In genomic region chr18:35590935-35591334, GRCh38 we compare ENCODE assay signal across 20 cellular contexts.
"Had no signal": no experiment of that assay in that cellular context is flagged by ENCODE, and none has a peak within 500 bp of the region (broad histone marks: within the 10 kb centered on the region; RNA-seq: fewer than 3 reads in every experiment).

No MANE protein-coding gene starts in this region.

- H3K27ac Mint-ChIP-seq: activated naive CD4-positive, alpha-beta T cell treated with anti-CD3 and anti-CD28 coated beads, Interleukin-2, amount 10 ng/mL, durations not matched to agents 7 days and 5 days; endodermal cell; nephron progenitor cell; stimulated activated naive CD8-positive, alpha-beta T cell treated with anti-CD3 and anti-CD28 coated beads, Interleukin-15, Interleukin-2, amounts not matched to agents 100 ng/mL and 50 ng/mL, for 24 hours; T-cell; WTC11 had no signal

- H3K4me3 ChIP-seq: body of pancreas, colonic mucosa, lower lobe of right lung, upper lobe of left lung had no signal

- H3K27ac ChIP-seq: body of pancreas, colonic mucosa, foreskin keratinocyte, lower lobe of right lung, upper lobe of left lung had no signal

- H3K4me3 Mint-ChIP-seq: activated naive CD4-positive, alpha-beta T cell treated with anti-CD3 and anti-CD28 coated beads, Interleukin-2, amount 10 ng/mL, durations not matched to agents 7 days and 5 days; endodermal cell; nephron progenitor cell; stimulated activated naive CD8-positive, alpha-beta T cell treated with anti-CD3 and anti-CD28 coated beads, Interleukin-15, Interleukin-2, amounts not matched to agents 100 ng/mL and 50 ng/mL, for 24 hours; T-cell; WTC11 had no signal

- DNase-seq: activated CD4-positive, alpha-beta T cell treated with anti-CD3 and anti-CD28 coated beads for 4 hours; activated CD8-positive, alpha-beta memory T cell treated with anti-CD3 and anti-CD28 coated beads for 24 hours; activated CD8-positive, alpha-beta memory T cell treated with anti-CD3 and anti-CD28 coated beads, Interleukin-2, amount 50 U/mL, for 48 hours; activated effector memory CD4-positive, alpha-beta T cell treated with Interleukin-2 at 50 U/mL for 16 hours; activated naive CD4-positive, alpha-beta T cell treated with anti-CD3 and anti-CD28 coated beads, Interleukin-2, amount 10 ng/mL, durations not matched to agents 7 days and 5 days; activated T-cell treated with anti-CD3 and anti-CD28 coated beads, Interleukin-2, amount 50 U/mL, for 48 hours; body of pancreas; central memory CD4-positive, alpha-beta T cell; colonic mucosa; endodermal cell; foreskin keratinocyte; hypothalamus; islet precursor cell; lower lobe of right lung; nephron progenitor cell; stimulated activated CD4-positive, alpha-beta T cell treated with anti-CD3 and anti-CD28 coated beads, Interleukin-2, amount 100 ng/mL, for 24 hours; T-cell; upper lobe of left lung had no signal

- ATAC-seq: body of pancreas, foreskin keratinocyte, lower lobe of right lung, T-cell, WTC11 had no signal

- H3K9me3 Mint-ChIP-seq: nephron progenitor cell; stimulated activated naive CD8-positive, alpha-beta T cell treated with anti-CD3 and anti-CD28 coated beads, Interleukin-15, Interleukin-2, amounts not matched to agents 100 ng/mL and 50 ng/mL, for 24 hours; T-cell had no signal

- H3K36me3 ChIP-seq: colonic mucosa, lower lobe of right lung, upper lobe of left lung had no signal

- H3K27me3 Mint-ChIP-seq: activated naive CD4-positive, alpha-beta T cell treated with anti-CD3 and anti-CD28 coated beads, Interleukin-2, amount 10 ng/mL, durations not matched to agents 7 days and 5 days; stimulated activated naive CD8-positive, alpha-beta T cell treated with anti-CD3 and anti-CD28 coated beads, Interleukin-15, Interleukin-2, amounts not matched to agents 100 ng/mL and 50 ng/mL, for 24 hours; T-cell had no signal

- H3K4me1 ChIP-seq: body of pancreas, colonic mucosa, foreskin keratinocyte had no signal

- H3K9me3 ChIP-seq: colonic mucosa, upper lobe of left lung had no signal

- H3K27me3 ChIP-seq: body of pancreas, colonic mucosa, foreskin keratinocyte, upper lobe of left lung had no signal
